In the genomic region with DNA sequence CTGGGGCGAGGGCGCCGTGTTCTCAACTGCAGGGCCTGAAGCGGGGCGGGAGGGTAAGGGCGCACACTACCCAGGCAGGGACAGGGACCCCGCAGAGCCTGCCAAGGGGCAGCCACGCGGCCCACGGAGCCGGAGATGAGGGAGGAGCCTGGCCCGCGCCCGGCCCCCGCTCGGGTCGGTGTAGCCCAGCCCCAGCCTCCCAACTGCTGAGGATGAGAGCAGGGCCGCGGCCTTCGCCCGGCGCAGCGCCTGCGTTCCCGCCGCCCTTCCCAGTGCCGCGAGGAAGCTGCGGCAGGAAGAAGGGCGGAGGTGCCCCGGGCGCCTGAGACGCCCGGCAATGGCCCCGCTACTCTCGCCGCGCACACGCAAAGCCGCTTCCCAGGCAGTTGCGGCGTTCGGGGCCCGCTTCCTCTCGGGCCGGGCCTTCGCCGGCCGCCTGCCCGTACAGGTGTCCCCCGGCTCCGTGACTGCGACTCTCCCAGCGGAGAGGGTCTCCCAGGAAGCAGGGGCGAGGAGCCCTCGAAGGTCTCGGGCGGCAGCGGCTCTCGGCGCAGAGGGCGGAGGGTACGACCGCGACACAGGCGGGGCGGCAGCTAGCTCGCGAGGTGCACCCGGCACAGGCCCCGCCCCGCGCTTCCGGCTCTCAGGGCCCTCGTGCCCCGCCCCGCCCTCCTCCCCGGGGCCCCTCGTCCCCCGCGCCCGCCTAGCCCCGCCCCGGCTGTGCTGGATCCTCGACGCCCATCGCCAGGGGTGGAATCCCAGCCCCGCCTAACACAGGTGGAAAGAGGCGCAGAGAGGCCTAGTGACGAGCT, we compare ENCODE assay signal across 8 cellular contexts. TPM values are rescaled to one million over a fixed set of nuclear protein-coding genes. Genes with fewer than 3 reads are reported as not detected.
DNase-seq lines count a peak whose midpoint lies in the region; ATAC-seq lines count a peak whose summit lies in the region.

No MANE protein-coding gene starts in this region.

- H3K36me3 ChIP-seq in naive thymus-derived CD4-positive, alpha-beta T cell (ENCODE audit: control insufficient read depth in 2 of 3, insufficient read depth in 3 of 3, low read length in 3 of 3) = peaks cover 0 to 3% (median 0%) of the 10 kb centered on the region in 3 experiments

- DNase-seq in DMS53 (lab: John Stamatoyannopoulos, UW) (peak; percentile 97), OCI-M1 (lab: John Stamatoyannopoulos, UW) (peak; percentile 86), fibroblast of gingiva (ENCODE audit: low read depth) (peak; percentile 67)
- DNase-seq in Jurkat, Clone E6-1 (ENCODE audit: low read depth, low spot score) = peak; percentile 75
- DNase-seq in activated T-cell treated with anti-CD3 and anti-CD28 coated beads, Interleukin-2, amount 50 U/mL, for 4 hours = peak; percentile 91
- DNase-seq in naive thymus-derived CD4-positive, alpha-beta T cell = peak; percentile 82 to 95 (median 90)
- peak; percentile 81 to 90 (median 88) for DNase-seq in stimulated activated naive CD4-positive, alpha-beta T cell (lab: John Stamatoyannopoulos, UW)

- intact Hi-C loops in naive thymus-derived CD4-positive, alpha-beta T cell (cut with micrococcal nuclease) = loop anchor here (1.0 to 5.0 kb wide), 7 partner anchors 8 to 242 kb away; no protein-coding TSS in a partner anchor

- POLR2A ChIA-PET in naive thymus-derived CD4-positive, alpha-beta T cell (lab: Charles Lee) = interaction anchor here (0.8 to 8.6 kb wide), 11 partner anchors 8 to 149 kb away, joined by 3 to 166 read pairs (median 11); a partner anchor contains a TSS

- H3K36me3 Mint-ChIP-seq in activated T-cell treated with anti-CD3 and anti-CD28 coated beads, Interleukin-2, amount 50 U/mL, for 4 hours (ENCODE audit: insufficient read depth) = no peaks in the 10 kb centered on the region
- peaks cover 0 to 2% (median 0%) of the 10 kb centered on the region in 5 donors for H3K36me3 Mint-ChIP-seq in naive thymus-derived CD4-positive, alpha-beta T cell

- no peaks in the 10 kb centered on the region for H3K9me3 Mint-ChIP-seq in activated T-cell treated with anti-CD3 and anti-CD28 coated beads, Interleukin-2, amount 50 U/mL, for 4 hours
- no peaks in the 10 kb centered on the region for H3K9me3 Mint-ChIP-seq in naive thymus-derived CD4-positive, alpha-beta T cell

- peak overlapping the region; percentile 62 to 94 (median 92) for H3K27ac Mint-ChIP-seq in naive thymus-derived CD4-positive, alpha-beta T cell

- peak; percentile 91 for ATAC-seq in GM21717 (IDR thresholded peaks at IDR 0.05; ENCODE audit: unreplicated experiment)
- peak; percentile 96 to 97 for ATAC-seq in activated T-cell treated with anti-CD3 and anti-CD28 coated beads, Interleukin-2, amount 50 U/mL, for 4 hours
- peak; percentile 98 for ATAC-seq in naive thymus-derived CD4-positive, alpha-beta T cell

- H3K4me3 Mint-ChIP-seq in activated T-cell treated with anti-CD3 and anti-CD28 coated beads, Interleukin-2, amount 50 U/mL, for 4 hours = peak overlapping the region; percentile 82
- peak overlapping the region; percentile 76 to 89 (median 85) for H3K4me3 Mint-ChIP-seq in naive thymus-derived CD4-positive, alpha-beta T cell

- H3K27me3 ChIP-seq in naive thymus-derived CD4-positive, alpha-beta T cell (ENCODE audit: control insufficient read depth in 2 of 2, insufficient read depth in 2 of 2, low read length in 2 of 2) = no peaks in the 10 kb centered on the region

- peaks cover 12 to 19% of the 10 kb centered on the region in 2 donors for H3K4me1 ChIP-seq in naive thymus-derived CD4-positive, alpha-beta T cell (ENCODE audit: control insufficient read depth in 2 of 2, insufficient read depth in 2 of 2, low read length in 2 of 2)

- H3K27me3 Mint-ChIP-seq in activated T-cell treated with anti-CD3 and anti-CD28 coated beads, Interleukin-2, amount 50 U/mL, for 4 hours (ENCODE audit: low read depth) = no peaks in the 10 kb centered on the region
- no peaks in the 10 kb centered on the region for H3K27me3 Mint-ChIP-seq in naive thymus-derived CD4-positive, alpha-beta T cell

- H3K9me3 ChIP-seq in naive thymus-derived CD4-positive, alpha-beta T cell (ENCODE audit: control insufficient read depth in 2 of 3, low read length in 3 of 3) = no peaks in the 10 kb centered on the region

- H3K4me3 ChIP-seq in Jurkat, Clone E6-1 (ENCODE audit: low read length) = peak overlapping the region; percentile 67
- H3K4me3 ChIP-seq in naive thymus-derived CD4-positive, alpha-beta T cell (ENCODE audit: low read length) = peak overlapping the region; percentile 90

- H3K4me1 Mint-ChIP-seq in activated T-cell treated with anti-CD3 and anti-CD28 coated beads, Interleukin-2, amount 50 U/mL, for 4 hours (ENCODE audit: low read depth) = peaks cover 16% of the 10 kb centered on the region
- peaks cover 10 to 39% (median 34%) of the 10 kb centered on the region in 7 donors for H3K4me1 Mint-ChIP-seq in naive thymus-derived CD4-positive, alpha-beta T cell

- H3K27ac ChIP-seq in naive thymus-derived CD4-positive, alpha-beta T cell (ENCODE audit: low read depth, low read length) = peak overlapping the region; percentile 97

- CTCF ChIA-PET in naive thymus-derived CD4-positive, alpha-beta T cell (lab: Charles Lee) = interaction anchor here (0.7 to 4.3 kb wide), 9 partner anchors 11 to 152 kb away, joined by 3 to 33 read pairs (median 4); no protein-coding TSS in a partner anchor

RNA-seq across cellular contexts. Expression of a gene that starts 24.8 kb away (rescaled TPM):
- 135 TPM for polyA plus RNA-seq in Jurkat, Clone E6-1 (2012; ENCODE audit: insufficient read depth, insufficient read length)
- 10 to 100 TPM; 81.3 to 90.1 (median 88.3) TPM for total RNA-seq in activated T-cell treated with anti-CD3 and anti-CD28 coated beads, Interleukin-2, amount 50 U/mL, for 4 hours
- 10 to 100 TPM; 65.8 to 99.7 (median 92.2) TPM for total RNA-seq in naive thymus-derived CD4-positive, alpha-beta T cell
- polyA plus RNA-seq in naive thymus-derived CD4-positive, alpha-beta T cell = 10 to 100 TPM; 15.2 to 18.0 TPM

RNA-seq across cellular contexts. Expression of a gene that starts 54.7 kb away (rescaled TPM):
- 5.5 TPM for polyA plus RNA-seq in Jurkat, Clone E6-1 (2012; ENCODE audit: insufficient read depth, insufficient read length)
- under 1 TPM; 0.19 to 0.40 (median 0.40) TPM for total RNA-seq in activated T-cell treated with anti-CD3 and anti-CD28 coated beads, Interleukin-2, amount 50 U/mL, for 4 hours
- 1 to 10 TPM in 1 of 5 experiments, under 1 TPM in 3, not detected in 1; 0.19 to 1.0 (median 0.32) TPM for total RNA-seq in naive thymus-derived CD4-positive, alpha-beta T cell
- polyA plus RNA-seq in naive thymus-derived CD4-positive, alpha-beta T cell = 1 to 10 TPM in 1 of 2 donors, under 1 TPM in 1; 0.51 to 1.0 TPM

Comparison
In these comparisons a context has a peak if more than half of its experiments do, and no peak if none do; other contexts are left out.
1. Peak in every context shown above with its lines: DNase-seq, ATAC-seq, H3K4me3 ChIP-seq and H3K27ac ChIP-seq.